8 cellular contexts compared by ENCODE assay signal in genomic region chr1:205396972-205397616, GRCh38.
DNase-seq lines count a peak whose midpoint lies in the region; ATAC-seq and TF ChIP-seq lines count a peak whose summit lies in the region.

No MANE protein-coding gene starts in this region.

- TF ChIP-seq RAD21 in Ishikawa (IDR thresholded peaks at IDR 0.05; ENCODE audit: low read depth): peak; percentile 98

- no peaks in the 10 kb centered on the region for H3K9me3 ChIP-seq in tibial artery

- intact Hi-C loops in tibial artery (cut with DNase I; ENCODE audit: low total_unique reads): no loop called here

- H3K4me3 ChIP-seq in brain microvascular endothelial cell (ENCODE audit: low read depth, low read length) (no peak overlapping the region), tibial artery (no peak overlapping the region)

- no peak for TF ChIP-seq EP300 in Ishikawa (IDR thresholded peaks at IDR 0.05; ENCODE audit: borderline replicate concordance)

- no peaks in the 10 kb centered on the region for H3K4me1 ChIP-seq in tibial artery

- no peak for ATAC-seq in HG02840 (IDR thresholded peaks at IDR 0.05; ENCODE audit: low FRiP score, unreplicated experiment)

- H3K36me3 ChIP-seq in brain microvascular endothelial cell (replicated peaks) (no peaks in the 10 kb centered on the region), tibial artery (no peaks in the 10 kb centered on the region)

- TF ChIP-seq CTCF in brain microvascular endothelial cell (IDR thresholded peaks at IDR 0.05; ENCODE audit: low read depth, low read length, missing control alignments): peak; percentile 79
- peak; percentile 39 to 40 for TF ChIP-seq CTCF in tibial artery (IDR thresholded peaks at IDR 0.05)

- H3K27ac ChIP-seq in brain microvascular endothelial cell (no peak overlapping the region), tibial artery (no peak overlapping the region)

- DNase-seq in DMS53 (lab: John Stamatoyannopoulos, UW) (peak; percentile 92), NCI-H82 (lab: John Stamatoyannopoulos, UW) (peak; percentile 96), brain microvascular endothelial cell (peak; percentile 32), islet precursor cell (peak; percentile 64), tibial artery (no peak)
- no peak for DNase-seq in activated CD8-positive, alpha-beta memory T cell treated with anti-CD3 and anti-CD28 coated beads for 24 hours

- in situ Hi-C loops in brain microvascular endothelial cell (cut with HindIII; ENCODE audit: low pct_ligation_motif_present, low sequenced_read_pairs): no loop called here

- H3K27me3 ChIP-seq in brain microvascular endothelial cell (replicated peaks) (peaks cover 3% of the 10 kb centered on the region), tibial artery (peaks cover 0 to 4% of the 10 kb centered on the region in 2 donors)

TF ChIP-seq in Ishikawa, 13 proteins besides CTCF, POLR2A, EP300 and RAD21:
- TF ChIP-seq TAF1 (IDR thresholded peaks at IDR 0.05; ENCODE audit: low read depth): no peak
- TF ChIP-seq TEAD4 (IDR thresholded peaks at IDR 0.05): no peak; the same call in 1 of the 2 replicates
- TF ChIP-seq ZBTB7A (IDR thresholded peaks at IDR 0.05; ENCODE audit: low read depth): no peak
- TF ChIP-seq FOXM1 (IDR thresholded peaks at IDR 0.05; ENCODE audit: borderline replicate concordance, low read depth): no peak
- TF ChIP-seq MAX (IDR thresholded peaks at IDR 0.05): no peak
- no peak for TF ChIP-seq REST (IDR thresholded peaks at IDR 0.05; ENCODE audit: low read depth)
- TF ChIP-seq CEBPB (IDR thresholded peaks at IDR 0.05): no peak
- no peak for TF ChIP-seq EGR1 (IDR thresholded peaks at IDR 0.05)
- TF ChIP-seq, protein P1, sequence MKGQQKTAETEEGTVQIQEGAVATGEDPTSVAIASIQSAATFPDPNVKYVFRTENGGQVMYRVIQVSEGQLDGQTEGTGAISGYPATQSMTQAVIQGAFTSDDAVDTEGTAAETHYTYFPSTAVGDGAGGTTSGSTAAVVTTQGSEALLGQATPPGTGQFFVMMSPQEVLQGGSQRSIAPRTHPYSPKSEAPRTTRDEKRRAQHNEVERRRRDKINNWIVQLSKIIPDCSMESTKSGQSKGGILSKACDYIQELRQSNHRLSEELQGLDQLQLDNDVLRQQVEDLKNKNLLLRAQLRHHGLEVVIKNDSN (IDR thresholded peaks at IDR 0.05): no peak
- TF ChIP-seq NFIC (IDR thresholded peaks at IDR 0.05): no peak
- TF ChIP-seq CREB1 (IDR thresholded peaks at IDR 0.05; ENCODE audit: low read depth): no peak
- TF ChIP-seq TCF12 (IDR thresholded peaks at IDR 0.05; ENCODE audit: low read depth): no peak
TF ChIP-seq in Ishikawa: peak in this region for 0.

Comparison
In these comparisons a context has a peak if more than half of its experiments do, and no peak if none do; other contexts are left out.
1. DNase-seq: peak in DMS53 (single experiment), NCI-H82 (single experiment), brain microvascular endothelial cell (single experiment) and islet precursor cell (single experiment); none in tibial artery (0 of 2) and activated CD8-positive, alpha-beta memory T cell treated with anti-CD3 and anti-CD28 coated beads for 24 hours (single experiment).